Comparison of ENCODE assay signal across 10 cellular contexts in the genomic region with DNA sequence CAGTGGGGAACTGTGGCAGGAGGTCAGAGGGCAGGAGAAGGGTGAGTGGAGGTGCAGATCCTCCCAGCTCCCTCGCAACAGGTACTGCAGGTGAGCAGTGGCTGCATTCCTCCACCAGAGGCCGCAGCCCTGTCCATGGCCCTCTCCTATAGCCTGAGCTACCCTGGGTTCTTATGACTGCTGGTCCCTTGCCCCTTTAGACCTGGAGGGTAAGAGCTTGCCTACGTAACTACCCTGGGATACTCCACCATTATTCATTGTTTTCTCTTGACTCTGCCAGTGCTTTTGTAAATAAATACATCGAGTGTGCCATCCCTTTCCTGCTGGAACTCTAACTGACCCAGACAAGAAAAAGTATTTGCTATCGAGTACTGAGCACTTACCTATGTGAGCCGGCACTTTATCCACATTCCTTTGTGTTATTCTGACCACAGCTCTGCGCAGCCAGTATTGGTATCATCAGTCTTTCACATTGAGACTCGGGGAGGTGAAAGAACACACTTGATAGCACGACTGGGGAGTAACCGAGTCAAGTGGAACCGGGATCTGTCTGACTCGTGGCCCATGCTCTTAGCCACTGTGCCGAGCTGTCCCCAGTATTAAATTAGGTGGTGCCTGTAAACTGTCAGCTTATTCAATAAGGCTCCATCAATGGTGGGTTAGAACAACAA. TPM values are rescaled to one million over a fixed set of nuclear protein-coding genes. Genes with fewer than 3 reads are reported as not detected.
DNase-seq lines count a peak whose midpoint lies in the region; TF ChIP-seq lines count a peak whose summit lies in the region.
"Had no signal": no experiment of that assay in that cellular context is flagged by ENCODE, and none has a peak within 500 bp of the region (broad histone marks: within the 10 kb centered on the region; RNA-seq: fewer than 3 reads in every experiment).

No MANE protein-coding gene starts in this region.

- CTCF ChIA-PET in Caco-2 (lab: Charles Lee), result interaction anchor here (0.5 to 1.7 kb wide), 10 partner anchors 11 to 61 kb away, joined by 3 to 12 read pairs (median 5); a partner anchor contains a TSS

- DNase-seq in Caco-2 (peak in 1 of 2 experiments; percentile 44), RPMI7951 (ENCODE audit: low read depth) (peak; percentile 25), epithelial cell of proximal tubule (ENCODE audit: low read depth) (peak; percentile 9), prostate gland (ENCODE audit: low spot score) (no peak), HCEC 1CT (no peak), inferior parietal cortex (ENCODE audit: extremely low spot score) (no peak), middle frontal gyrus (ENCODE audit: extremely low spot score, low spot score) (no peak)
- no peak for DNase-seq in stimulated activated naive CD4-positive, alpha-beta T cell (lab: John Stamatoyannopoulos, UW)
- DNase-seq: activated CD4-positive, alpha-beta T cell treated with anti-CD3 and anti-CD28 coated beads for 48 hours; NCI-H526 had no signal

- H3K27ac Mint-ChIP-seq in Caco-2 (ENCODE audit: unreplicated experiment), result no peak overlapping the region

- TF ChIP-seq CTCF in Caco-2 (IDR thresholded peaks at IDR 0.05; ENCODE audit: insufficient read depth in 1 of 2, low read depth in 1 of 2, low read length in 1 of 2, severe bottlenecking in 1 of 2, unreplicated experiment in 1 of 2), result peak; percentile 35 to 69
- peak; percentile 58 for TF ChIP-seq CTCF in epithelial cell of proximal tubule (conservative IDR thresholded peaks at IDR 0.05; ENCODE audit: low read depth, low read length)
- peak in 2 of 4 experiments; percentile 20 to 33 for TF ChIP-seq CTCF in prostate gland (IDR thresholded peaks at IDR 0.05)

- H3K4me3 ChIP-seq in Caco-2 (ENCODE audit: low read depth, low read length) (no peak overlapping the region), epithelial cell of proximal tubule (ENCODE audit: low read depth, low read length) (no peak overlapping the region), prostate gland (no peak overlapping the region)

- H3K9me3 Mint-ChIP-seq in Caco-2 (ENCODE audit: unreplicated experiment), result no peaks in the 10 kb centered on the region

- H3K36me3 ChIP-seq in Caco-2 (ENCODE audit: control insufficient read depth, insufficient read depth, low read length), result no peaks in the 10 kb centered on the region
- no peaks in the 10 kb centered on the region for H3K36me3 ChIP-seq in prostate gland

- intact Hi-C loops in Caco-2 (cut with micrococcal nuclease; ENCODE audit: unreplicated experiment) (no loop called here), prostate gland (cut with DNase I) (no loop called here)

- no peaks in the 10 kb centered on the region for H3K36me3 Mint-ChIP-seq in Caco-2 (ENCODE audit: insufficient read depth, unreplicated experiment)

- no peaks in the 10 kb centered on the region for H3K4me1 Mint-ChIP-seq in Caco-2 (ENCODE audit: low read depth, unreplicated experiment)

- H3K27me3 ChIP-seq in Caco-2 (replicated peaks; ENCODE audit: control insufficient read depth, insufficient read depth, low read length) (no peaks in the 10 kb centered on the region), prostate gland (replicated peaks; ENCODE audit: insufficient read depth) (no peaks in the 10 kb centered on the region)

- H3K4me1 ChIP-seq in Caco-2 (peaks cover 4% of the 10 kb centered on the region; the same call in 1 of the 2 replicates), prostate gland (replicated peaks) (no peaks in the 10 kb centered on the region)

- no peak for TF ChIP-seq POLR2A in prostate gland (IDR thresholded peaks at IDR 0.05)

- H3K9me3 ChIP-seq in Caco-2 (no peaks in the 10 kb centered on the region), prostate gland (no peaks in the 10 kb centered on the region)

- no peak overlapping the region for H3K4me3 Mint-ChIP-seq in Caco-2 (ENCODE audit: unreplicated experiment)

- BruUV-seq in Caco-2 (replicated peaks; lab: Mats Ljungman, UMichigan), result no TSS peak

- POLR2A ChIA-PET in Caco-2 (lab: Charles Lee), result no interaction called here

- 64% methylated on average over 13 of the region's 13 CpGs for WGBS in prostate gland

- H3K27ac ChIP-seq in prostate gland, result peak overlapping the region; percentile 61 to 76

- H3K27me3 Mint-ChIP-seq in Caco-2 (ENCODE audit: insufficient read depth, unreplicated experiment), result no peaks in the 10 kb centered on the region

RNA-seq across cellular contexts. Expression of a gene that starts 38.5 kb away (rescaled TPM):
- total RNA-seq in Caco-2 (2022), result 0.86 and 1.0 TPM in 2 replicates
- 22.8 and 26.0 TPM in 2 replicates for total RNA-seq in RPMI7951 (2014; rRNA removed; shearing (Covaris generic))
- total RNA-seq in epithelial cell of proximal tubule, result 33.1 and 39.5 TPM in 2 replicates
- total RNA-seq in prostate gland, result 10 to 100 TPM; 47.0 to 90.7 TPM

Comparison
In these comparisons a context has a peak if more than half of its experiments do, and no peak if none do; other contexts are left out.
1. DNase-seq: peak in RPMI7951 (single experiment) and epithelial cell of proximal tubule (single experiment); none in prostate gland (single experiment), stimulated activated naive CD4-positive, alpha-beta T cell (0 of 6), HCEC 1CT (single experiment), inferior parietal cortex (single experiment) and middle frontal gyrus (single experiment).
2. RNA of a gene that starts 38.5 kb away (total RNA-seq): 47.0 to 90.7 TPM in prostate gland, 33.1 to 39.5 TPM in epithelial cell of proximal tubule and 22.8 to 26.0 TPM in RPMI7951; 0.86 to 1.0 TPM in Caco-2; every median in the first group is over 10 times any median in the second.